In the genomic region with DNA sequence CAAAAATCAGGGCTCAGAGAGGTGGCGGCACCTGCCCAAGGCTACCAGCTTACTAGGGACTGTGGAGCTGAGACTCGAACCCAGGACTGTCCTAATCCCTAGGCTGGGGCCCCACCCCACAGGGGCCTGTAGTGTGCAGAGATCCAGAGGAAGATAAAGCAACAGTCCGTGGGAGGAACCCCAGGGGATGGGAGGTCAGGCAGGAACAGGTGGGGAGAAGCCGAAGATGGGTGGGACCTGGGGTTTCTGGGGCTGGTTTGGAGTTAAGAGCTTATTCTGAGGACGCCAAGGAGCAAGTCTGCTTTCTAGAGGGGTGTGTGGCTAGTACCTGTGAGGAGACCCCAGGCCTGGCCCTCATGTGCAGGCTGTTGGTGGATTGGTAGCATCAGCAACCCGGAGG, we compare ENCODE assay signal across 1 cellular context.
TF ChIP-seq lines count a peak whose summit lies in the region.

No MANE protein-coding gene starts in this region.

TF ChIP-seq in SK-N-SH, 30 proteins besides CTCF, POLR2A, EP300 and RAD21 (continued from another document):
- TF ChIP-seq, protein P1, sequence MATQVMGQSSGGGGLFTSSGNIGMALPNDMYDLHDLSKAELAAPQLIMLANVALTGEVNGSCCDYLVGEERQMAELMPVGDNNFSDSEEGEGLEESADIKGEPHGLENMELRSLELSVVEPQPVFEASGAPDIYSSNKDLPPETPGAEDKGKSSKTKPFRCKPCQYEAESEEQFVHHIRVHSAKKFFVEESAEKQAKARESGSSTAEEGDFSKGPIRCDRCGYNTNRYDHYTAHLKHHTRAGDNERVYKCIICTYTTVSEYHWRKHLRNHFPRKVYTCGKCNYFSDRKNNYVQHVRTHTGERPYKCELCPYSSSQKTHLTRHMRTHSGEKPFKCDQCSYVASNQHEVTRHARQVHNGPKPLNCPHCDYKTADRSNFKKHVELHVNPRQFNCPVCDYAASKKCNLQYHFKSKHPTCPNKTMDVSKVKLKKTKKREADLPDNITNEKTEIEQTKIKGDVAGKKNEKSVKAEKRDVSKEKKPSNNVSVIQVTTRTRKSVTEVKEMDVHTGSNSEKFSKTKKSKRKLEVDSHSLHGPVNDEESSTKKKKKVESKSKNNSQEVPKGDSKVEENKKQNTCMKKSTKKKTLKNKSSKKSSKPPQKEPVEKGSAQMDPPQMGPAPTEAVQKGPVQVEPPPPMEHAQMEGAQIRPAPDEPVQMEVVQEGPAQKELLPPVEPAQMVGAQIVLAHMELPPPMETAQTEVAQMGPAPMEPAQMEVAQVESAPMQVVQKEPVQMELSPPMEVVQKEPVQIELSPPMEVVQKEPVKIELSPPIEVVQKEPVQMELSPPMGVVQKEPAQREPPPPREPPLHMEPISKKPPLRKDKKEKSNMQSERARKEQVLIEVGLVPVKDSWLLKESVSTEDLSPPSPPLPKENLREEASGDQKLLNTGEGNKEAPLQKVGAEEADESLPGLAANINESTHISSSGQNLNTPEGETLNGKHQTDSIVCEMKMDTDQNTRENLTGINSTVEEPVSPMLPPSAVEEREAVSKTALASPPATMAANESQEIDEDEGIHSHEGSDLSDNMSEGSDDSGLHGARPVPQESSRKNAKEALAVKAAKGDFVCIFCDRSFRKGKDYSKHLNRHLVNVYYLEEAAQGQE (IDR thresholded peaks at IDR 0.05; ENCODE audit: low read depth, low read length): no peak
- TF ChIP-seq, protein P2, sequence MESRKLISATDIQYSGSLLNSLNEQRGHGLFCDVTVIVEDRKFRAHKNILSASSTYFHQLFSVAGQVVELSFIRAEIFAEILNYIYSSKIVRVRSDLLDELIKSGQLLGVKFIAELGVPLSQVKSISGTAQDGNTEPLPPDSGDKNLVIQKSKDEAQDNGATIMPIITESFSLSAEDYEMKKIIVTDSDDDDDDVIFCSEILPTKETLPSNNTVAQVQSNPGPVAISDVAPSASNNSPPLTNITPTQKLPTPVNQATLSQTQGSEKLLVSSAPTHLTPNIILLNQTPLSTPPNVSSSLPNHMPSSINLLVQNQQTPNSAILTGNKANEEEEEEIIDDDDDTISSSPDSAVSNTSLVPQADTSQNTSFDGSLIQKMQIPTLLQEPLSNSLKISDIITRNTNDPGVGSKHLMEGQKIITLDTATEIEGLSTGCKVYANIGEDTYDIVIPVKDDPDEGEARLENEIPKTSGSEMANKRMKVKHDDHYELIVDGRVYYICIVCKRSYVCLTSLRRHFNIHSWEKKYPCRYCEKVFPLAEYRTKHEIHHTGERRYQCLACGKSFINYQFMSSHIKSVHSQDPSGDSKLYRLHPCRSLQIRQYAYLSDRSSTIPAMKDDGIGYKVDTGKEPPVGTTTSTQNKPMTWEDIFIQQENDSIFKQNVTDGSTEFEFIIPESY (IDR thresholded peaks at IDR 0.05; ENCODE audit: borderline replicate concordance, low read depth): no peak
- TF ChIP-seq GATA2 (CRISPR knock-in tag; IDR thresholded peaks at IDR 0.05): no peak
- no peak for TF ChIP-seq CHD2 (IDR thresholded peaks at IDR 0.05; ENCODE audit: low read length, partially characterized antibody)
- TF ChIP-seq RCOR1 (IDR thresholded peaks at IDR 0.05; ENCODE audit: low read length): no peak
- TF ChIP-seq FOXJ3 (CRISPR knock-in tag; IDR thresholded peaks at IDR 0.05): no peak
- TF ChIP-seq FOSL2 (IDR thresholded peaks at IDR 0.05; ENCODE audit: borderline replicate concordance, low read depth): no peak
- no peak for TF ChIP-seq YY1 (IDR thresholded peaks at IDR 0.05; ENCODE audit: low read depth)
- no peak for TF ChIP-seq RFX5 (IDR thresholded peaks at IDR 0.05; ENCODE audit: low read length)
- TF ChIP-seq GABPA (IDR thresholded peaks at IDR 0.05; ENCODE audit: low read depth): no peak
